In the genomic region with DNA sequence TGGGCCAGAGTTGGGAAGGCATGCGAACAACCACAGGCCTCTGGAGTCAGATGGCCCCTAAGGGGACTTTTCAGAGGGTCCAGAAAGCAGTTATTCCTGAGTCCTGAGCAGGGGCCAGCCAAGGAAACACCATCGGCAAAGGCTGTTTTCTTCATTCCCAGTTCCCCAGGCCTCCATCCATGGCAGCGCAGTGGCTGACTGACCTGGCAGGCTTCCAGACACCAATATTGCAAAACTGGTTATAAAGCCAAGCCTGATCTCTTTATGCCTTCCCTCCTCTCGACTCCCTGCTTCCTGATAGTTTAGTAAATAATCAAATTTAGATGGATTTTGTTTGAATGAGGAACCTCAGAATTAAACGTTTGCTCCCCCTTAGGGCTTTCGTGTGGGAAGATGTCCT, we compare ENCODE assay signal across 11 cellular contexts.
DNase-seq lines count a peak whose midpoint lies in the region; ATAC-seq lines count a peak whose summit lies in the region.
"Had no signal": no experiment of that assay in that cellular context is flagged by ENCODE, and none has a peak within 500 bp of the region (broad histone marks: within the 10 kb centered on the region; RNA-seq: fewer than 3 reads in every experiment).

No MANE protein-coding gene starts in this region.

- CTCF ChIA-PET in activated naive CD4-positive, alpha-beta T cell treated with anti-CD3 and anti-CD28 coated beads, Interleukin-2, amount 10 ng/mL, durations not matched to agents 7 days and 5 days (lab: Charles Lee), result no interaction called here

- H3K4me3 ChIP-seq in skeletal muscle cell (ENCODE audit: low read depth, low read length), result no peak overlapping the region

- no peak overlapping the region for H3K4me3 Mint-ChIP-seq in activated naive CD4-positive, alpha-beta T cell treated with anti-CD3 and anti-CD28 coated beads, Interleukin-2, amount 10 ng/mL, durations not matched to agents 7 days and 5 days
- H3K4me3 Mint-ChIP-seq: central memory CD8-positive, alpha-beta T cell; stimulated activated effector memory CD8-positive, alpha-beta T cell treated with anti-CD3 and anti-CD28 coated beads, Interleukin-12 subunit alpha, Interleukin-12 subunit beta, amount 100 ng/mL, for 72 hours had no signal

- H3K27me3 Mint-ChIP-seq in activated naive CD4-positive, alpha-beta T cell treated with anti-CD3 and anti-CD28 coated beads, Interleukin-2, amount 10 ng/mL, durations not matched to agents 7 days and 5 days, result peaks cover 30% of the 10 kb centered on the region

- H3K27ac Mint-ChIP-seq in activated naive CD4-positive, alpha-beta T cell treated with anti-CD3 and anti-CD28 coated beads, Interleukin-2, amount 10 ng/mL, durations not matched to agents 7 days and 5 days, result no peak overlapping the region
- H3K27ac Mint-ChIP-seq: stimulated activated effector memory CD8-positive, alpha-beta T cell treated with anti-CD3 and anti-CD28 coated beads, Interleukin-12 subunit alpha, Interleukin-12 subunit beta, amount 100 ng/mL, for 72 hours had no signal

- H3K9me3 Mint-ChIP-seq in activated naive CD4-positive, alpha-beta T cell treated with anti-CD3 and anti-CD28 coated beads, Interleukin-2, amount 10 ng/mL, durations not matched to agents 7 days and 5 days, result no peaks in the 10 kb centered on the region
- H3K9me3 Mint-ChIP-seq: central memory CD8-positive, alpha-beta T cell; stimulated activated effector memory CD8-positive, alpha-beta T cell treated with anti-CD3 and anti-CD28 coated beads, Interleukin-12 subunit alpha, Interleukin-12 subunit beta, amount 100 ng/mL, for 72 hours had no signal

- peak; percentile 55 for DNase-seq in HuH-7 (ENCODE audit: low spot score)
- peak; percentile 87 for DNase-seq in NCI-H82 (lab: John Stamatoyannopoulos, UW)
- peak; percentile 20 for DNase-seq in fibroblast of the conjunctiva (ENCODE audit: low read depth)
- peak; percentile 40 for DNase-seq in skeletal muscle cell (ENCODE audit: low read depth)
- DNase-seq in activated naive CD4-positive, alpha-beta T cell treated with anti-CD3 and anti-CD28 coated beads, Interleukin-2, amount 10 ng/mL, durations not matched to agents 7 days and 5 days, result no peak
- DNase-seq in activated CD8-positive, alpha-beta memory T cell treated with anti-CD3 and anti-CD28 coated beads for 24 hours, result no peak
- DNase-seq: activated CD4-positive, alpha-beta T cell treated with anti-CD3 and anti-CD28 coated beads for 48 hours; NCI-H446 treated with DMSO at 0.1 percent for 48 hours had no signal

- ATAC-seq in HG02759 (IDR thresholded peaks at IDR 0.05; ENCODE audit: unreplicated experiment), result no peak
- ATAC-seq: stimulated activated effector memory CD8-positive, alpha-beta T cell treated with anti-CD3 and anti-CD28 coated beads, Interleukin-12 subunit alpha, Interleukin-12 subunit beta, amount 100 ng/mL, for 72 hours had no signal

- H3K4me1 Mint-ChIP-seq in activated naive CD4-positive, alpha-beta T cell treated with anti-CD3 and anti-CD28 coated beads, Interleukin-2, amount 10 ng/mL, durations not matched to agents 7 days and 5 days, result no peaks in the 10 kb centered on the region
- H3K4me1 Mint-ChIP-seq: central memory CD8-positive, alpha-beta T cell; stimulated activated effector memory CD8-positive, alpha-beta T cell treated with anti-CD3 and anti-CD28 coated beads, Interleukin-12 subunit alpha, Interleukin-12 subunit beta, amount 100 ng/mL, for 72 hours had no signal

- no peaks in the 10 kb centered on the region for H3K36me3 Mint-ChIP-seq in activated naive CD4-positive, alpha-beta T cell treated with anti-CD3 and anti-CD28 coated beads, Interleukin-2, amount 10 ng/mL, durations not matched to agents 7 days and 5 days
- H3K36me3 Mint-ChIP-seq: stimulated activated effector memory CD8-positive, alpha-beta T cell treated with anti-CD3 and anti-CD28 coated beads, Interleukin-12 subunit alpha, Interleukin-12 subunit beta, amount 100 ng/mL, for 72 hours had no signal

Comparison
In these comparisons a context has a peak if more than half of its experiments do, and no peak if none do; other contexts are left out.
1. DNase-seq: peak in HuH-7 (single experiment), NCI-H82 (single experiment), fibroblast of the conjunctiva (single experiment) and skeletal muscle cell (single experiment); none in activated naive CD4-positive, alpha-beta T cell treated with anti-CD3 and anti-CD28 coated beads, Interleukin-2, amount 10 ng/mL, durations not matched to agents 7 days and 5 days (single experiment) and activated CD8-positive, alpha-beta memory T cell treated with anti-CD3 and anti-CD28 coated beads for 24 hours (single experiment).